In genomic region chr4:185110375-185110823, GRCh38 we compare ENCODE assay signal across 20 cellular contexts.
"Had no signal": no experiment of that assay in that cellular context is flagged by ENCODE, and none has a peak within 500 bp of the region (broad histone marks: within the 10 kb centered on the region; RNA-seq: fewer than 3 reads in every experiment).

No MANE protein-coding gene starts in this region.

- DNase-seq: activated CD4-positive, alpha-beta T cell treated with anti-CD3 and anti-CD28 coated beads for 4 hours; activated CD8-positive, alpha-beta T cell treated with anti-CD3 and anti-CD28 coated beads for 36 hours; activated effector memory CD4-positive, alpha-beta T cell treated with Interleukin-2 at 50 U/mL for 16 hours; activated naive CD4-positive, alpha-beta T cell treated with anti-CD3 and anti-CD28 coated beads, Interleukin-2, amount 50 U/mL, for 16 hours; activated T-cell treated with anti-CD3 and anti-CD28 coated beads, Interleukin-2, amount 50 U/mL, for 4 hours; adrenal gland; colonic mucosa; effector memory CD4-positive, alpha-beta T cell; foreskin fibroblast; immature natural killer cell; left cardiac atrium; posterior cingulate gyrus; right cardiac atrium; stimulated activated CD4-positive, alpha-beta T cell treated with anti-CD3 and anti-CD28 coated beads, Interleukin-4, amount 100 ng/mL, for 4 hours; stimulated activated CD8-positive, alpha-beta memory T cell treated with anti-CD3 and anti-CD28 coated beads, Interleukin-4, amount 100 ng/mL, for 48 hours; stimulated activated naive CD8-positive, alpha-beta T cell treated with anti-CD3 and anti-CD28 coated beads, Interleukin-15, Interleukin-2, amounts not matched to agents 100 U/mL and 50 U/mL, for 24 hours; T-helper 17 cell; trophoblast cell had no signal

- H3K27ac ChIP-seq: adrenal gland, colonic mucosa, suprapubic skin had no signal

- H3K9me3 ChIP-seq: adrenal gland, colonic mucosa, suprapubic skin had no signal

- H3K4me2 ChIP-seq: smooth muscle cell had no signal

- H3K36me3 ChIP-seq: adrenal gland, colonic mucosa, suprapubic skin had no signal

- H3K4me3 ChIP-seq: adrenal gland, colonic mucosa, smooth muscle cell, suprapubic skin had no signal

- H3K4me1 ChIP-seq: colonic mucosa had no signal

- H3K27me3 ChIP-seq: adrenal gland, colonic mucosa, suprapubic skin had no signal
